ENCODE assay signal across 8 cellular contexts in the genomic region with DNA sequence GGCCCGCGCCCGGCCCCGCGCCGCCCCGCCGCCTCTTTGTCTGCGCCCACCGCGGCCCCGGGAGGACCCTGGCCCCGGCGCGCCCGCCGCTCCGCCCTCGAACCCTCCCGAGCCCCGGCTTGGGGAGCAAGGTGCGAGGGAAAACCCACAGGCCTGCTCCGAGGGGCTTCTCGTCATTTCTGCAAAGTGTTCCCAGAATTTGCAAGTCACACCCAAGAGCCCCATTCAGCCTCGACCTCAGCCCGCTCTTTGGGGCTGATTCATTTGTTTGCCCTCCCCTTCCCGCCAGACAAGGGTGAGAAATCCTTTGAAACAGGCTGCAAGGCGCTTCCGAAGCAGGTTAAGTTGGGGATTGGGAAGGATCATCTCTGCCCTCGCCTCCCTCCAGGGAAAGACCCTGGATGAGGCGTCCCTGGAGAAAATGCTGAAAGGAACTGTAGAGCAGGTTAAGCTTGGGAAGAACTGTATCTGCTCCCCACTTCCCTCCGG. TPM values are rescaled to one million over a fixed set of nuclear protein-coding genes. Genes with fewer than 3 reads are reported as not detected.
DNase-seq lines count a peak whose midpoint lies in the region; ATAC-seq and TF ChIP-seq lines count a peak whose summit lies in the region.

No MANE protein-coding gene starts in this region.

- ATAC-seq in HG02852 (IDR thresholded peaks at IDR 0.05; ENCODE audit: unreplicated experiment) = peak; percentile 18
- no peak for ATAC-seq in GM21515 (IDR thresholded peaks at IDR 0.05; ENCODE audit: unreplicated experiment)
- ATAC-seq in HG03442 (IDR thresholded peaks at IDR 0.05; ENCODE audit: unreplicated experiment) = no peak

- intact Hi-C loops in Calu3 (cut with micrococcal nuclease; ENCODE audit: unreplicated experiment) = loop anchor here (2.0 to 5.0 kb wide), 2 partner anchors 39 to 48 kb away; no protein-coding TSS in a partner anchor

- no peaks in the 10 kb centered on the region for H3K9me3 Mint-ChIP-seq in Calu3 (ENCODE audit: low read depth, unreplicated experiment)

- peaks cover 9% of the 10 kb centered on the region for H3K4me1 ChIP-seq in SJCRH30

- peaks cover 14% of the 10 kb centered on the region for H3K4me1 Mint-ChIP-seq in Calu3 (ENCODE audit: low read depth, unreplicated experiment)

- no peak for TF ChIP-seq CTCF in Calu3 (IDR thresholded peaks at IDR 0.05; ENCODE audit: unreplicated experiment)
- no peak for TF ChIP-seq CTCF in astrocyte of the cerebellum (IDR thresholded peaks at IDR 0.05; ENCODE audit: low read depth, low read length, missing control alignments)

- H3K27ac ChIP-seq in SJCRH30 = peak overlapping the region; percentile 93

- no peaks in the 10 kb centered on the region for H3K36me3 ChIP-seq in SJCRH30

- H3K36me3 Mint-ChIP-seq in Calu3 (ENCODE audit: insufficient read depth, unreplicated experiment) = peaks cover 37% of the 10 kb centered on the region

- no peaks in the 10 kb centered on the region for H3K27me3 Mint-ChIP-seq in Calu3 (ENCODE audit: unreplicated experiment)

- DNase-seq in Calu3 = peak; percentile 43
- peak in 1 of 2 experiments; percentile 57 for DNase-seq in SJCRH30
- no peak for DNase-seq in astrocyte of the cerebellum (ENCODE audit: low read depth)
- DNase-seq in iris pigment epithelial cell (ENCODE audit: low read depth) = peak; percentile 70
- DNase-seq in stimulated activated CD4-positive, alpha-beta T cell treated with anti-CD3 and anti-CD28 coated beads, Interleukin-15, amount 100 ng/mL, for 24 hours = peak; percentile 66

- no TSS peak for BruUV-seq in Calu3 (replicated peaks; lab: Mats Ljungman, UMichigan)

- H3K9me3 ChIP-seq in SJCRH30 (replicated peaks) = no peaks in the 10 kb centered on the region

- H3K27me3 ChIP-seq in SJCRH30 = no peaks in the 10 kb centered on the region

- peak overlapping the region; percentile 91 for H3K27ac Mint-ChIP-seq in Calu3 (ENCODE audit: unreplicated experiment)

- H3K4me3 Mint-ChIP-seq in Calu3 (ENCODE audit: low read depth, unreplicated experiment) = peak overlapping the region; percentile 78

- H3K4me3 ChIP-seq in SJCRH30 (peak overlapping the region; percentile 91), astrocyte of the cerebellum (ENCODE audit: low read depth, low read length) (peak overlapping the region; percentile 85)

- CTCF ChIA-PET in Calu3 (lab: Charles Lee) = interaction anchor here (1.1 to 4.4 kb wide), 4 partner anchors 23 to 48 kb away, joined by 3 to 39 read pairs (median 6); no protein-coding TSS in a partner anchor

- in situ Hi-C loops in astrocyte of the cerebellum (cut with HindIII; ENCODE audit: low sequenced_read_pairs) = no loop called here

RNA-seq across cellular contexts. Expression of a gene that starts 0.3 kb away (rescaled TPM):
- 95.3 and 109 TPM in 2 replicates for total RNA-seq in Calu3 (2022)
- 17.2 and 18.0 TPM in 2 replicates for total RNA-seq in SJCRH30 (2014; rRNA removed; shearing (Covaris generic))
